In genomic region chr17:79651266-79651665, GRCh38 we compare ENCODE assay signal across 23 cellular contexts. TPM values are rescaled to one million over a fixed set of nuclear protein-coding genes. Genes with fewer than 3 reads are reported as not detected.
"Had no signal": no experiment of that assay in that cellular context is flagged by ENCODE, and none has a peak within 500 bp of the region (broad histone marks: within the 10 kb centered on the region; RNA-seq: fewer than 3 reads in every experiment).

No MANE protein-coding gene starts in this region.

- DNase-seq: activated B cell treated with CpG ODN at 0.5 μM for 24 hours; activated CD4-positive, alpha-beta memory T cell treated with anti-CD3 and anti-CD28 coated beads for 36 hours; activated CD4-positive, alpha-beta T cell treated with anti-CD3 and anti-CD28 coated beads for 4 hours; activated effector memory CD4-positive, alpha-beta T cell treated with Interleukin-2 at 50 U/mL for 16 hours; activated naive CD4-positive, alpha-beta T cell treated with anti-CD3 and anti-CD28 coated beads, Interleukin-2, amount 10 ng/mL, durations not matched to agents 7 days and 5 days; activated T-cell treated with anti-CD3 and anti-CD28 coated beads, Interleukin-2, amount 50 U/mL, for 48 hours; effector CD8-positive, alpha-beta T cell; foreskin fibroblast; hippocampal formation; left colon; midbrain; stimulated activated CD4-positive, alpha-beta T cell treated with anti-CD3 and anti-CD28 coated beads, Interleukin-4, amount 100 ng/mL, for 1 hour; trophoblast cell had no signal

- ATAC-seq: left colon; right lobe of liver; stimulated activated naive CD8-positive, alpha-beta T cell treated with anti-CD3 and anti-CD28 coated beads, Interleukin-15, amount 100 ng/mL, for 72 hours had no signal

- H3K27me3 ChIP-seq: right lobe of liver had no signal

- H3K4me1 ChIP-seq: breast epithelium, right lobe of liver, suprapubic skin had no signal

- H3K4me3 Mint-ChIP-seq: activated B cell treated with CpG ODN at 0.5 μM for 24 hours; activated CD4-positive, alpha-beta memory T cell treated with anti-CD3 and anti-CD28 coated beads for 36 hours; activated naive CD4-positive, alpha-beta T cell treated with anti-CD3 and anti-CD28 coated beads, Interleukin-2, amount 10 ng/mL, durations not matched to agents 7 days and 5 days; neural crest cell; stimulated activated naive CD8-positive, alpha-beta T cell treated with anti-CD3 and anti-CD28 coated beads, Interleukin-15, amount 100 ng/mL, for 72 hours; T-helper 2 cell treated with Interferon-gamma antibody and Interleukin-4, amounts not matched to agents 5 μg/mL and 100 μg/mL, for 36 hours had no signal

- H3K36me3 ChIP-seq: breast epithelium, right lobe of liver, suprapubic skin had no signal

- H3K36me3 Mint-ChIP-seq: activated CD4-positive, alpha-beta memory T cell treated with anti-CD3 and anti-CD28 coated beads for 36 hours; activated naive CD4-positive, alpha-beta T cell treated with anti-CD3 and anti-CD28 coated beads, Interleukin-2, amount 10 ng/mL, durations not matched to agents 7 days and 5 days had no signal

- H3K4me1 Mint-ChIP-seq: activated B cell treated with CpG ODN at 0.5 μM for 24 hours; activated naive CD4-positive, alpha-beta T cell treated with anti-CD3 and anti-CD28 coated beads, Interleukin-2, amount 10 ng/mL, durations not matched to agents 7 days and 5 days; stimulated activated naive CD8-positive, alpha-beta T cell treated with anti-CD3 and anti-CD28 coated beads, Interleukin-15, amount 100 ng/mL, for 72 hours had no signal

- H3K9me3 Mint-ChIP-seq: activated CD4-positive, alpha-beta memory T cell treated with anti-CD3 and anti-CD28 coated beads for 36 hours; neural crest cell had no signal

- H3K27ac ChIP-seq: breast epithelium, right lobe of liver, suprapubic skin had no signal

- H3K4me3 ChIP-seq: breast epithelium, lung, right lobe of liver, smooth muscle cell, suprapubic skin had no signal

- H3K27ac Mint-ChIP-seq: activated B cell treated with CpG ODN at 0.5 μM for 24 hours; activated CD4-positive, alpha-beta memory T cell treated with anti-CD3 and anti-CD28 coated beads for 36 hours; activated naive CD4-positive, alpha-beta T cell treated with anti-CD3 and anti-CD28 coated beads, Interleukin-2, amount 10 ng/mL, durations not matched to agents 7 days and 5 days; stimulated activated naive CD8-positive, alpha-beta T cell treated with anti-CD3 and anti-CD28 coated beads, Interleukin-15, amount 100 ng/mL, for 72 hours; T-helper 2 cell treated with Interferon-gamma antibody and Interleukin-4, amounts not matched to agents 5 μg/mL and 100 μg/mL, for 36 hours had no signal

- H3K9me3 ChIP-seq: breast epithelium, right lobe of liver, suprapubic skin had no signal

RNA-seq across cellular contexts. Expression of gene RBFOX3, which starts 40.4 kb away (rescaled TPM):
- total RNA-seq: activated CD4-positive, alpha-beta memory T cell treated with anti-CD3 and anti-CD28 coated beads for 36 hours; breast epithelium; omental fat pad; pulmonary artery endothelial cell; right lobe of liver; smooth muscle cell; suprapubic skin had no signal
